27 cellular contexts compared by ENCODE assay signal in genomic region chr18:64717026-64717425, GRCh38.
DNase-seq lines count a peak whose midpoint lies in the region; ATAC-seq and TF ChIP-seq lines count a peak whose summit lies in the region.
"Had no signal": no experiment of that assay in that cellular context is flagged by ENCODE, and none has a peak within 500 bp of the region (broad histone marks: within the 10 kb centered on the region; RNA-seq: fewer than 3 reads in every experiment).

No MANE protein-coding gene starts in this region.

- WGBS in prostate gland = 93% methylated on average over 2 of the region's 2 CpGs

- no peaks in the 10 kb centered on the region for H3K9me3 Mint-ChIP-seq in Caco-2 (ENCODE audit: unreplicated experiment)
- H3K9me3 Mint-ChIP-seq: H9 had no signal

- intact Hi-C loops in OCI-LY7 (cut with micrococcal nuclease; ENCODE audit: unreplicated experiment) = no loop called here
- intact Hi-C loops in Caco-2 (cut with micrococcal nuclease; ENCODE audit: unreplicated experiment) = no loop called here
- intact Hi-C loops in prostate gland (cut with DNase I) = no loop called here

- H4K20me1 ChIP-seq in OCI-LY7 (ENCODE audit: insufficient read depth, low read length) = no peaks in the 10 kb centered on the region

- H3K9me3 ChIP-seq in OCI-LY7 (ENCODE audit: low read length) (no peaks in the 10 kb centered on the region; the same call in 1 of the 2 replicates), Caco-2 (no peaks in the 10 kb centered on the region), prostate gland (no peaks in the 10 kb centered on the region)
- H3K9me3 ChIP-seq: SJCRH30 had no signal

- H3K4me3 ChIP-seq in OCI-LY7 (ENCODE audit: low read depth, low read length, poor library complexity, severe bottlenecking) (no peak overlapping the region), epithelial cell of esophagus (ENCODE audit: low read length) (no peak overlapping the region), Caco-2 (ENCODE audit: low read depth, low read length) (no peak overlapping the region), prostate gland (no peak overlapping the region)
- H3K4me3 ChIP-seq: GM23338, SJCRH30 had no signal

- no peak for TF ChIP-seq CTCF in OCI-LY7 (conservative IDR thresholded peaks at IDR 0.05; ENCODE audit: low read length)
- TF ChIP-seq CTCF in epithelial cell of esophagus (IDR thresholded peaks at IDR 0.05; ENCODE audit: insufficient read depth, low read depth, low read length, missing control alignments) = no peak
- TF ChIP-seq CTCF in Caco-2 (IDR thresholded peaks at IDR 0.05; ENCODE audit: insufficient read depth in 1 of 2, low read depth in 1 of 2, low read length in 1 of 2, severe bottlenecking in 1 of 2, unreplicated experiment in 1 of 2) = no peak
- no peak for TF ChIP-seq CTCF in prostate gland (IDR thresholded peaks at IDR 0.05)

- no peak for TF ChIP-seq POLR2A in prostate gland (IDR thresholded peaks at IDR 0.05)

- H3K4me1 ChIP-seq in OCI-LY7 (ENCODE audit: insufficient read depth, low read length, poor library complexity, severe bottlenecking) = peaks cover 34% of the 10 kb centered on the region
- no peaks in the 10 kb centered on the region for H3K4me1 ChIP-seq in Caco-2
- no peaks in the 10 kb centered on the region for H3K4me1 ChIP-seq in prostate gland (replicated peaks)
- H3K4me1 ChIP-seq: SJCRH30 had no signal

- no TSS peak for BruUV-seq in OCI-LY7 (replicated peaks; lab: Mats Ljungman, UMichigan)
- no TSS peak for BruUV-seq in Caco-2 (replicated peaks; lab: Mats Ljungman, UMichigan)

- H3K27me3 Mint-ChIP-seq in Caco-2 (ENCODE audit: insufficient read depth, unreplicated experiment) = no peaks in the 10 kb centered on the region
- H3K27me3 Mint-ChIP-seq: CD4-positive, alpha-beta memory T cell had no signal

- DNase-seq in DMS53 treated with DMSO at 0.1 percent for 48 hours (lab: John Stamatoyannopoulos, UW; ENCODE audit: unreplicated experiment) (peak; percentile 68), OCI-LY7 (ENCODE audit: low spot score) (no peak), epithelial cell of esophagus (ENCODE audit: low read depth) (peak; percentile 27), kidney tubule cell (ENCODE audit: low spot score) (peak; percentile 89), Caco-2 (no peak), prostate gland (ENCODE audit: low spot score) (no peak)
- DNase-seq: C1 segment of cervical spinal cord; CD4-positive, alpha-beta memory T cell; COR-L47; DMS 273 treated with DMSO at 0.1 percent for 48 hours; H9; Karpas-422; NCI-H1092 treated with DMSO at 0.1 percent for 48 hours; NCI-H1436; NCI-H187; NCI-H2081 treated with DMSO at 0.1 percent for 48 hours; NCI-H2171; NCI-H226; NCI-H510A; NCI-H69; OCI-M1; SJCRH30 had no signal

- no peaks in the 10 kb centered on the region for H3K9me2 ChIP-seq in OCI-LY7 (ENCODE audit: insufficient read depth, low read length)

- no peaks in the 10 kb centered on the region for H3K4me1 Mint-ChIP-seq in Caco-2 (ENCODE audit: low read depth, unreplicated experiment)
- H3K4me1 Mint-ChIP-seq: CD4-positive, alpha-beta memory T cell had no signal

- POLR2A ChIA-PET in OCI-LY7 (lab: Charles Lee) (no interaction called here), Caco-2 (lab: Charles Lee) (no interaction called here)

- H3K36me3 ChIP-seq in OCI-LY7 (ENCODE audit: insufficient read depth, low read length) (peaks cover 17% of the 10 kb centered on the region), Caco-2 (ENCODE audit: control insufficient read depth, insufficient read depth, low read length) (no peaks in the 10 kb centered on the region), prostate gland (no peaks in the 10 kb centered on the region)
- H3K36me3 ChIP-seq: SJCRH30 had no signal

- H3K36me3 Mint-ChIP-seq in Caco-2 (ENCODE audit: insufficient read depth, unreplicated experiment) = no peaks in the 10 kb centered on the region
- H3K36me3 Mint-ChIP-seq: CD4-positive, alpha-beta memory T cell had no signal

- H3K27ac ChIP-seq in OCI-LY7 (ENCODE audit: low read depth, low read length, poor library complexity, severe bottlenecking) (no peak overlapping the region), prostate gland (no peak overlapping the region)
- H3K27ac ChIP-seq: SJCRH30 had no signal

- H3K4me3 Mint-ChIP-seq in Caco-2 (ENCODE audit: unreplicated experiment) = no peak overlapping the region
- H3K4me3 Mint-ChIP-seq: CD4-positive, alpha-beta memory T cell; GM23338; H9 had no signal

- H3K27ac Mint-ChIP-seq in Caco-2 (ENCODE audit: unreplicated experiment) = no peak overlapping the region
- H3K27ac Mint-ChIP-seq: CD4-positive, alpha-beta memory T cell; GM23338; H9 had no signal

- no peaks in the 10 kb centered on the region for H3K27me3 ChIP-seq in Caco-2 (replicated peaks; ENCODE audit: control insufficient read depth, insufficient read depth, low read length)
- H3K27me3 ChIP-seq in prostate gland (replicated peaks; ENCODE audit: insufficient read depth) = no peaks in the 10 kb centered on the region
- H3K27me3 ChIP-seq: SJCRH30 had no signal

- ATAC-seq in HG02973 (IDR thresholded peaks at IDR 0.05; ENCODE audit: unreplicated experiment) (no peak), GM18861 (IDR thresholded peaks at IDR 0.05; ENCODE audit: unreplicated experiment) (no peak)
- ATAC-seq: GM23338, HepG2, Right ventricle myocardium inferior had no signal

- CTCF ChIA-PET in OCI-LY7 (lab: Charles Lee; ENCODE audit: unreplicated experiment) (no interaction called here), Caco-2 (lab: Charles Lee) (no interaction called here)

- 0 out of 2 replicates have a peak overlapping the region, but pooled peaks have one; percentile 46 for H2AFZ ChIP-seq in OCI-LY7 (ENCODE audit: low read length)
- H2AFZ ChIP-seq: GM23338 had no signal

- H3K4me2 ChIP-seq in OCI-LY7 (ENCODE audit: low read length) = no peak overlapping the region
- H3K4me2 ChIP-seq: GM23338 had no signal

- no peaks in the 10 kb centered on the region for H3K79me2 ChIP-seq in OCI-LY7 (ENCODE audit: insufficient read depth, low read depth, low read length)

Comparison
In these comparisons a context has a peak if more than half of its experiments do, and no peak if none do; other contexts are left out.
1. DNase-seq: peak in DMS53 treated with DMSO at 0.1 percent for 48 hours (single experiment), epithelial cell of esophagus (single experiment) and kidney tubule cell (single experiment); none in OCI-LY7 (single experiment), Caco-2 (0 of 2) and prostate gland (single experiment).